ENCODE assay signal across 14 cellular contexts in genomic region chr7:116897661-116898060, GRCh38.
"Had no signal": no experiment of that assay in that cellular context is flagged by ENCODE, and none has a peak within 500 bp of the region (broad histone marks: within the 10 kb centered on the region; RNA-seq: fewer than 3 reads in every experiment).

No MANE protein-coding gene starts in this region.

- H3K4me3 Mint-ChIP-seq: activated CD8-positive, alpha-beta T cell treated with anti-CD3 and anti-CD28 coated beads for 36 hours; activated naive CD4-positive, alpha-beta T cell treated with anti-CD3 and anti-CD28 coated beads, Interleukin-2, amount 50 U/mL, for 24 hours had no signal

- H3K27ac ChIP-seq: adrenal gland, body of pancreas, gastrocnemius medialis, stomach, thoracic aorta had no signal

- H3K9me3 ChIP-seq: adrenal gland, body of pancreas, gastrocnemius medialis, stomach, thoracic aorta had no signal

- H3K4me1 ChIP-seq: body of pancreas, gastrocnemius medialis had no signal

- ATAC-seq: activated CD8-positive, alpha-beta T cell treated with anti-CD3 and anti-CD28 coated beads for 36 hours; body of pancreas; gastrocnemius medialis; left colon had no signal

- H3K27ac Mint-ChIP-seq: activated CD8-positive, alpha-beta T cell treated with anti-CD3 and anti-CD28 coated beads for 36 hours; activated naive CD4-positive, alpha-beta T cell treated with anti-CD3 and anti-CD28 coated beads, Interleukin-2, amount 50 U/mL, for 24 hours had no signal

- H3K4me3 ChIP-seq: adrenal gland, body of pancreas, gastrocnemius medialis, stomach, thoracic aorta had no signal

- DNase-seq: activated CD4-positive, alpha-beta T cell treated with anti-CD3 and anti-CD28 coated beads for 4 hours; activated CD8-positive, alpha-beta T cell treated with anti-CD3 and anti-CD28 coated beads for 36 hours; activated effector memory CD4-positive, alpha-beta T cell treated with anti-CD3 and anti-CD28 coated beads, Interleukin-2, amount 50 U/mL, for 16 hours; activated T-cell treated with anti-CD3 and anti-CD28 coated beads, Interleukin-2, amount 50 U/mL, for 48 hours; adrenal gland; body of pancreas; gastrocnemius medialis; left colon; stimulated activated CD4-positive, alpha-beta T cell treated with anti-CD3 and anti-CD28 coated beads, Interleukin-12 subunit alpha, Interleukin-12 subunit beta, amount 100 ng/mL, for 4 hours; stimulated activated CD4-positive, alpha-beta T cell treated with anti-CD3 and anti-CD28 coated beads, Interleukin-2, amount 100 ng/mL, for 24 hours; stomach; T-helper 2 cell had no signal

- H3K27me3 Mint-ChIP-seq: activated CD8-positive, alpha-beta T cell treated with anti-CD3 and anti-CD28 coated beads for 36 hours; activated naive CD4-positive, alpha-beta T cell treated with anti-CD3 and anti-CD28 coated beads, Interleukin-2, amount 50 U/mL, for 24 hours had no signal

- H3K27me3 ChIP-seq: adrenal gland, body of pancreas, gastrocnemius medialis, stomach had no signal
